In the genomic region with DNA sequence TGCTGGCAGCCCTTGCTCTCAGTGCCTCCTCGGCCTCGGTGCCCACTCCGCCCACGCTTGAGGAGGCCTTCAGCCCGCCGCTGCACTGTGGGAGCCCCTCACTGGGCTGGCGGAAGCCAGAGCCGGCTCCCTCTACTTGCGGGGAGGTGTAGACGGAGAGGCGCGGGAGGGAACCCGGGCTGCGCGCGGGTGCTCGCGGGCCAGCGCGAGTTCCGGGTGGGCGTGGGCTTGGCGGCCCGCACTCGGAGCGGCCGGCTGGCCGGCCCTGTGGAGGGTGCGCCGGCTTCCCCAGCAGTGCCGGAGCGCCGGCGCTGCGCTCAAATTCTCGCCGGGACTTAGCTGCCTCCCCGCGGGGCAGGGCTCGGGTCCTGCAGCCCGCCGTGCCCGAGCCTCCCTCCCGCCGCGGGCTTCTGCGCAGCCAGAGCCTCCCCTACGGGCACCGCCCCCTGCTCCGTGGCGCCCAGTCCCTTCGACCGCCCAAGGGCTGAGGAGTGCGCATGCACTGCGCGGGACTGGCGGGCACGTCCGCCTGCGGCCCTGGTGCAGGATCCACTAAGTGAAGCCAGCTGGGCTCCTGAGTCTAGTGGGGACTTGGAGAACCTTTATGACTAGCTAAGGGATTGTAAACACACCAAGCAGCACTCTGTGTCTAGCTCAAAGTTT, we compare ENCODE assay signal across 12 cellular contexts.
DNase-seq lines count a peak whose midpoint lies in the region; ATAC-seq and TF ChIP-seq lines count a peak whose summit lies in the region.
"Had no signal": no experiment of that assay in that cellular context is flagged by ENCODE, and none has a peak within 500 bp of the region (broad histone marks: within the 10 kb centered on the region; RNA-seq: fewer than 3 reads in every experiment).

No MANE protein-coding gene starts in this region.

- DNase-seq in GM06990 (ENCODE audit: extremely low read depth, insufficient read length) (peak; percentile 30), choroid plexus epithelial cell (ENCODE audit: low read depth) (no peak), omental fat pad (ENCODE audit: low spot score) (no peak), cerebellar cortex (ENCODE audit: low spot score) (no peak), SIG-M5 (lab: John Stamatoyannopoulos, UW) (no peak)
- DNase-seq in activated CD4-positive, CD25-positive, alpha-beta regulatory T cell (lab: John Stamatoyannopoulos, UW): no peak
- DNase-seq: activated CD8-positive, alpha-beta memory T cell treated with anti-CD3 and anti-CD28 coated beads for 24 hours; dermis blood vessel endothelial cell; islet precursor cell; NCI-H1105; sigmoid colon had no signal

- no peaks in the 10 kb centered on the region for H3K27me3 ChIP-seq in GM06990 (replicated peaks; ENCODE audit: control insufficient read depth, insufficient read depth, low read length)
- H3K27me3 ChIP-seq: sigmoid colon had no signal

- TF ChIP-seq CTCF in GM06990 (IDR thresholded peaks at IDR 0.05; ENCODE audit: insufficient read depth, low read length, poor library complexity, severe bottlenecking) (no peak), choroid plexus epithelial cell (conservative IDR thresholded peaks at IDR 0.05; ENCODE audit: low read depth, low read length) (no peak), omental fat pad (IDR thresholded peaks at IDR 0.05) (no peak)

- H3K4me3 ChIP-seq in GM06990 (replicated peaks; ENCODE audit: low read depth, low read length) (peak overlapping the region; percentile 61), choroid plexus epithelial cell (ENCODE audit: low read depth, low read length) (peak overlapping the region; percentile 17)
- H3K4me3 ChIP-seq: sigmoid colon had no signal

- ATAC-seq in HG02981 (IDR thresholded peaks at IDR 0.05; ENCODE audit: unreplicated experiment): peak; percentile 45
- peak; percentile 19 for ATAC-seq in omental fat pad (ENCODE audit: low FRiP score)

- no peaks in the 10 kb centered on the region for H3K36me3 ChIP-seq in GM06990 (ENCODE audit: control insufficient read depth, insufficient read depth, low read length)
- H3K36me3 ChIP-seq: sigmoid colon had no signal
